In the genomic region with DNA sequence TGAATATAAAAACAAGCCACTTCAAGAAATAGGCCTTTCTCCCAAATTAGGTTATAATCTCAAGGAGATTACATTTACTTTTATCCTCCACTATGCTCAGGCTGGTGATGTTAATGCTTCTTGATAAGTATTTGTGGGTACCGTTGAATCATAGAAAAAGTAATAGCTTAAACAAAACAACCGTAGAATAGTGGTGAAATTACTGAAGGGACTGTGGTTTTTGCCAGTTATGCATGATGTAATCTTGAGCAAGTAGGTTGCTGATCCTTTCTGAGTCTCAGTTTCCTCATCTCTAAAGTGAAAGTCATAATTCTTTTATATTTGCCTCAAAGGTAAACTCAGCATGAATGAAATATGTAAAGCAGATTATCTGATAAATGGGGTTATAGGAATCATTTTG, we compare ENCODE assay signal across 18 cellular contexts.
DNase-seq lines count a peak whose midpoint lies in the region; ATAC-seq, FAIRE-seq and TF ChIP-seq lines count a peak whose summit lies in the region.
"Had no signal": no experiment of that assay in that cellular context is flagged by ENCODE, and none has a peak within 500 bp of the region (broad histone marks: within the 10 kb centered on the region; RNA-seq: fewer than 3 reads in every experiment).

No MANE protein-coding gene starts in this region.

- in situ Hi-C loops in Caki2 (cut with HindIII; ENCODE audit: low pct_unique_long_range_greater_than_20kb, low sequenced_read_pairs), result no loop called here

- H3K79me2 ChIP-seq in astrocyte (ENCODE audit: insufficient read depth, low read length) (no peaks in the 10 kb centered on the region), keratinocyte (ENCODE audit: control insufficient read depth, insufficient read depth, low read length) (no peaks in the 10 kb centered on the region)

- H3K27ac ChIP-seq in astrocyte (ENCODE audit: low read depth, low read length) (peak overlapping the region; percentile 29), keratinocyte (ENCODE audit: control insufficient read depth, insufficient read depth, low read length) (peak overlapping the region; percentile 45), caudate nucleus (ENCODE audit: low read depth, low read length) (no peak overlapping the region)
- H3K27ac ChIP-seq: coronary artery, vagina had no signal

- H3K4me1 Mint-ChIP-seq in astrocyte (ENCODE audit: low read depth, unreplicated experiment) (peaks cover 42% of the 10 kb centered on the region), mesothelial cell of epicardium (peaks cover 44% of the 10 kb centered on the region)
- H3K4me1 Mint-ChIP-seq: activated CD4-positive, alpha-beta T cell treated with anti-CD3 and anti-CD28 coated beads, Interleukin-2, amount 10 ng/mL, durations not matched to agents 24 days and 14 days; T-cell had no signal

- no peak overlapping the region for H3K4me3 ChIP-seq in NB4 (ENCODE audit: low read depth, low read length)
- H3K4me3 ChIP-seq in astrocyte (ENCODE audit: insufficient read depth, low read depth, low read length), result no peak overlapping the region
- H3K4me3 ChIP-seq in keratinocyte (ENCODE audit: control insufficient read depth in 2 of 3, extremely low read depth in 1 of 3, insufficient read depth in 2 of 3, low read depth in 1 of 3, low read length in 3 of 3), result no peak overlapping the region
- H3K4me3 ChIP-seq: coronary artery, vagina had no signal

- no peak for ATAC-seq in Right ventricle myocardium inferior
- ATAC-seq: left ventricle myocardium superior, T-cell had no signal

- H3K9me3 Mint-ChIP-seq in astrocyte (ENCODE audit: unreplicated experiment), result no peaks in the 10 kb centered on the region
- peaks cover 5% of the 10 kb centered on the region for H3K9me3 Mint-ChIP-seq in mesothelial cell of epicardium
- H3K9me3 Mint-ChIP-seq: activated CD4-positive, alpha-beta T cell treated with anti-CD3 and anti-CD28 coated beads, Interleukin-2, amount 10 ng/mL, durations not matched to agents 24 days and 14 days had no signal

- H2AFZ ChIP-seq in astrocyte (ENCODE audit: low read depth, low read length), result no peak overlapping the region
- H2AFZ ChIP-seq in keratinocyte (ENCODE audit: control insufficient read depth, low read length), result no peak overlapping the region

- H3K27me3 ChIP-seq in astrocyte (ENCODE audit: insufficient read depth, low read length), result no peaks in the 10 kb centered on the region
- no peaks in the 10 kb centered on the region for H3K27me3 ChIP-seq in keratinocyte (ENCODE audit: control insufficient read depth, extremely low read depth, insufficient read depth, low read length)
- H3K27me3 ChIP-seq: vagina had no signal

- TF ChIP-seq CTCF in NB4 (IDR thresholded peaks at IDR 0.05; ENCODE audit: low read depth, low read length) (no peak), astrocyte (IDR thresholded peaks at IDR 0.05; ENCODE audit: insufficient read depth, low read depth, low read length) (no peak), keratinocyte (optimal IDR thresholded peaks at IDR 0.05 in 1 of 3, IDR thresholded peaks at IDR 0.05 in 1 of 3, conservative IDR thresholded peaks at IDR 0.05 in 1 of 3; ENCODE audit: extremely low read depth in 1 of 3, insufficient read depth in 2 of 3, low read length in 3 of 3) (no peak), mesothelial cell of epicardium (IDR thresholded peaks at IDR 0.05; ENCODE audit: unreplicated experiment) (no peak)

- dilution Hi-C loops in keratinocyte (cut with MboI; ENCODE audit: extremely low pct_ligation_motif_present, low sequenced_read_pairs), result no loop called here

- TF ChIP-seq POLR2A in NB4 (IDR thresholded peaks at IDR 0.05; ENCODE audit: extremely low read depth, insufficient read length), result no peak

- H3K4me1 ChIP-seq in astrocyte (ENCODE audit: insufficient read depth, low read length), result peaks cover 25% of the 10 kb centered on the region
- peaks cover 30% of the 10 kb centered on the region for H3K4me1 ChIP-seq in keratinocyte (ENCODE audit: control insufficient read depth, extremely low read depth, insufficient read depth, low read length)

- H3K9ac ChIP-seq in astrocyte (ENCODE audit: low read length), result no peak overlapping the region
- no peak overlapping the region for H3K9ac ChIP-seq in keratinocyte (ENCODE audit: control insufficient read depth, extremely low read depth, insufficient read depth, low read length)

- no peaks in the 10 kb centered on the region for H3K36me3 ChIP-seq in astrocyte (ENCODE audit: insufficient read depth, low read length)
- H3K36me3 ChIP-seq in keratinocyte (ENCODE audit: control insufficient read depth in 2 of 2, extremely low read depth in 1 of 2, insufficient read depth in 2 of 2, low read length in 2 of 2), result no peaks in the 10 kb centered on the region
- H3K36me3 ChIP-seq: vagina had no signal

- FAIRE-seq in astrocyte (lab: Jason Lieb, UNC) (peak; percentile 52), keratinocyte (lab: Jason Lieb, UNC) (no peak)

- H3K9me1 ChIP-seq in keratinocyte (ENCODE audit: control insufficient read depth, extremely low read depth, insufficient read depth, low read length), result no peaks in the 10 kb centered on the region

- no peak overlapping the region for H3K4me3 Mint-ChIP-seq in astrocyte (ENCODE audit: unreplicated experiment)
- no peak overlapping the region for H3K4me3 Mint-ChIP-seq in mesothelial cell of epicardium
- H3K4me3 Mint-ChIP-seq: activated CD4-positive, alpha-beta T cell treated with anti-CD3 and anti-CD28 coated beads, Interleukin-2, amount 10 ng/mL, durations not matched to agents 24 days and 14 days; T-cell had no signal

- H3K4me2 ChIP-seq in astrocyte (ENCODE audit: low read length) (no peak overlapping the region), keratinocyte (ENCODE audit: control insufficient read depth, extremely low read depth, insufficient read depth, low read depth, low read length) (peak overlapping the region; percentile 30)

- H3K36me3 Mint-ChIP-seq in astrocyte (ENCODE audit: low read depth, unreplicated experiment), result peaks cover 3% of the 10 kb centered on the region
- H3K36me3 Mint-ChIP-seq in mesothelial cell of epicardium, result no peaks in the 10 kb centered on the region
- H3K36me3 Mint-ChIP-seq: T-cell had no signal

- H4K20me1 ChIP-seq in astrocyte (ENCODE audit: insufficient read depth, low read length) (no peaks in the 10 kb centered on the region), keratinocyte (ENCODE audit: control insufficient read depth, extremely low read depth, insufficient read depth, low read length) (no peaks in the 10 kb centered on the region)

- intact Hi-C loops in Right ventricle myocardium inferior (cut with DNase I), result loop anchor here (5.0 to 10.0 kb wide), 3 partner anchors 104 to 189 kb away; a partner anchor contains a TSS

- no peaks in the 10 kb centered on the region for H3K9me3 ChIP-seq in astrocyte (ENCODE audit: insufficient read depth, low read depth, low read length)
- H3K9me3 ChIP-seq in keratinocyte (ENCODE audit: control insufficient read depth, low read depth, low read length), result no peaks in the 10 kb centered on the region
- H3K9me3 ChIP-seq: vagina had no signal

- peak overlapping the region; percentile 43 for H3K27ac Mint-ChIP-seq in astrocyte (ENCODE audit: unreplicated experiment)
- no peak overlapping the region for H3K27ac Mint-ChIP-seq in mesothelial cell of epicardium
- H3K27ac Mint-ChIP-seq: activated CD4-positive, alpha-beta T cell treated with anti-CD3 and anti-CD28 coated beads, Interleukin-2, amount 10 ng/mL, durations not matched to agents 24 days and 14 days; T-cell had no signal

- H3K27me3 Mint-ChIP-seq in astrocyte (ENCODE audit: low read depth, unreplicated experiment) (no peaks in the 10 kb centered on the region), mesothelial cell of epicardium (ENCODE audit: low read depth) (peaks cover 56% of the 10 kb centered on the region)
- H3K27me3 Mint-ChIP-seq: activated CD4-positive, alpha-beta T cell treated with anti-CD3 and anti-CD28 coated beads, Interleukin-2, amount 10 ng/mL, durations not matched to agents 24 days and 14 days had no signal

- DNase-seq in Caki2 (ENCODE audit: low read depth), result peak; percentile 69
- peak; percentile 81 for DNase-seq in NB4 (ENCODE audit: low read depth)
- peak; percentile 96 for DNase-seq in astrocyte (ENCODE audit: low read depth)
- DNase-seq in keratinocyte (ENCODE audit: low read depth, low spot score), result no peak
- no peak for DNase-seq in retina
- DNase-seq in Right ventricle myocardium inferior (ENCODE audit: missing footprints), result no peak
- no peak for DNase-seq in mesothelial cell of epicardium (ENCODE audit: low spot score in 2 of 2, unreplicated experiment in 2 of 2)
- no peak for DNase-seq in caudate nucleus (lab: John Stamatoyannopoulos, UW)
- DNase-seq: activated CD4-positive, alpha-beta T cell treated with anti-CD3 and anti-CD28 coated beads, Interleukin-2, amount 10 ng/mL, durations not matched to agents 24 days and 14 days; activated effector memory CD4-positive, alpha-beta T cell treated with anti-CD3 and anti-CD28 coated beads, Interleukin-2, amount 50 U/mL, for 16 hours; left ventricle myocardium superior; NCI-H1436; NCI-H526 treated with DMSO at 0.1 percent for 48 hours; nucleus accumbens; stimulated activated CD4-positive, alpha-beta T cell treated with anti-CD3 and anti-CD28 coated beads, Interleukin-12 subunit alpha, Interleukin-12 subunit beta, amount 100 ng/mL, for 4 hours; T-cell had no signal

Comparison
In these comparisons a context has a peak if more than half of its experiments do, and no peak if none do; other contexts are left out.
1. DNase-seq: peak in Caki2 (single experiment), NB4 (single experiment) and astrocyte (single experiment); none in keratinocyte (single experiment), retina (single experiment), Right ventricle myocardium inferior (single experiment), mesothelial cell of epicardium (0 of 2) and caudate nucleus (0 of 61).